Comparison of ENCODE assay signal across 21 cellular contexts in the genomic region with DNA sequence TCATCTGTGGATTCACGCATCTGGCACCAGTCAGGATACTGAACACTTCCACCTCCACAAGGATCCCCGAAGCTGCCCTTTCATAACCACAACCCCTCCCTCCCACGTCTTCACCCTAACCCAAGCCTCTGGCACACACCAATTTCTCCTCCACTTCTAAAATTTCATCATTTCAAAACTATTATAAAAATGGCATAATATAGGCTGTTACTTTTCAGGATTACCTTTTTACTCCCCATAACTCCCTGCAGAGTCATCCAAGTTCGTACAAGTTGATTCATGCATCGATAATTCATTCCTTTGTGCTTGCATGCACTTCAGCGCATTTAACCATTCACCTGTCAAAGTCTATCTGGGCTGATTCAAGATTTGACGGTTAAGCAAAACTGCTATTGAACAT. TPM values are rescaled to one million over a fixed set of nuclear protein-coding genes. Genes with fewer than 3 reads are reported as not detected.
"Had no signal": no experiment of that assay in that cellular context is flagged by ENCODE, and none has a peak within 500 bp of the region (broad histone marks: within the 10 kb centered on the region; RNA-seq: fewer than 3 reads in every experiment).

No MANE protein-coding gene starts in this region.

- H3K27me3 ChIP-seq: adrenal gland, neutrophil, right atrium auricular region had no signal

- H3K27ac ChIP-seq: adrenal gland, esophagus muscularis mucosa, left ventricle myocardium inferior, neutrophil, right atrium auricular region had no signal

- H3K36me3 Mint-ChIP-seq: naive thymus-derived CD8-positive, alpha-beta T cell had no signal

- H3K4me1 ChIP-seq: adrenal gland, esophagus muscularis mucosa, left ventricle myocardium inferior, right atrium auricular region had no signal

- H3K36me3 ChIP-seq: adrenal gland, esophagus muscularis mucosa, left ventricle myocardium inferior, neutrophil, right atrium auricular region had no signal

- H3K27me3 Mint-ChIP-seq: memory B cell had no signal

- H3K9me3 Mint-ChIP-seq: activated T-helper 17 cell treated with anti-CD3 and anti-CD28 coated beads, Interleukin-2, amount 50 U/mL, for 72 hours; memory B cell; naive thymus-derived CD8-positive, alpha-beta T cell had no signal

- DNase-seq: activated CD4-positive, alpha-beta T cell treated with anti-CD3 and anti-CD28 coated beads, Interleukin-2, amount 10 ng/mL, durations not matched to agents 7 days and 5 days; activated CD8-positive, alpha-beta memory T cell treated with anti-CD3 and anti-CD28 coated beads for 24 hours; activated naive CD4-positive, alpha-beta T cell treated with anti-CD3 and anti-CD28 coated beads, Interleukin-2, amount 10 ng/mL, durations not matched to agents 7 days and 5 days; adrenal gland; dorsolateral prefrontal cortex; endodermal cell; hippocampal formation; left ventricle myocardium inferior; naive thymus-derived CD8-positive, alpha-beta T cell; stimulated activated CD4-positive, alpha-beta T cell treated with anti-CD3 and anti-CD28 coated beads, Interleukin-15, amount 100 ng/mL, for 24 hours; stimulated activated CD4-positive, alpha-beta T cell treated with anti-CD3 and anti-CD28 coated beads, Interleukin-4, amount 100 ng/mL, for 1 hour; stimulated activated naive CD4-positive, alpha-beta T cell; T-helper 2 cell had no signal

- H3K27ac Mint-ChIP-seq: activated CD4-positive, alpha-beta T cell treated with anti-CD3 and anti-CD28 coated beads, Interleukin-2, amount 10 ng/mL, durations not matched to agents 7 days and 5 days; activated naive CD4-positive, alpha-beta T cell treated with anti-CD3 and anti-CD28 coated beads, Interleukin-2, amount 10 ng/mL, durations not matched to agents 7 days and 5 days; activated T-helper 17 cell treated with anti-CD3 and anti-CD28 coated beads, Interleukin-2, amount 50 U/mL, for 72 hours; endodermal cell; WTC11 had no signal

- H3K9me3 ChIP-seq: adrenal gland, esophagus muscularis mucosa, left ventricle myocardium inferior, neutrophil, right atrium auricular region had no signal

- H3K4me1 Mint-ChIP-seq: activated T-helper 17 cell treated with anti-CD3 and anti-CD28 coated beads, Interleukin-2, amount 50 U/mL, for 72 hours had no signal

- H3K4me3 ChIP-seq: adrenal gland, dorsolateral prefrontal cortex, esophagus muscularis mucosa, left ventricle myocardium inferior, right atrium auricular region, skin epidermis had no signal

- H3K4me3 Mint-ChIP-seq: activated CD4-positive, alpha-beta T cell treated with anti-CD3 and anti-CD28 coated beads, Interleukin-2, amount 10 ng/mL, durations not matched to agents 7 days and 5 days; activated naive CD4-positive, alpha-beta T cell treated with anti-CD3 and anti-CD28 coated beads, Interleukin-2, amount 10 ng/mL, durations not matched to agents 7 days and 5 days; activated T-helper 17 cell treated with anti-CD3 and anti-CD28 coated beads, Interleukin-2, amount 50 U/mL, for 72 hours; endodermal cell; memory B cell; naive thymus-derived CD8-positive, alpha-beta T cell; WTC11 had no signal

RNA-seq across cellular contexts. Expression of a gene that starts 30.6 kb away (rescaled TPM):
- total RNA-seq: activated T-helper 17 cell treated with anti-CD3 and anti-CD28 coated beads, Interleukin-2, amount 50 U/mL, for 72 hours; endodermal cell; kidney epithelial cell; WTC11 had no signal
